8 cellular contexts compared by ENCODE assay signal in the genomic region with DNA sequence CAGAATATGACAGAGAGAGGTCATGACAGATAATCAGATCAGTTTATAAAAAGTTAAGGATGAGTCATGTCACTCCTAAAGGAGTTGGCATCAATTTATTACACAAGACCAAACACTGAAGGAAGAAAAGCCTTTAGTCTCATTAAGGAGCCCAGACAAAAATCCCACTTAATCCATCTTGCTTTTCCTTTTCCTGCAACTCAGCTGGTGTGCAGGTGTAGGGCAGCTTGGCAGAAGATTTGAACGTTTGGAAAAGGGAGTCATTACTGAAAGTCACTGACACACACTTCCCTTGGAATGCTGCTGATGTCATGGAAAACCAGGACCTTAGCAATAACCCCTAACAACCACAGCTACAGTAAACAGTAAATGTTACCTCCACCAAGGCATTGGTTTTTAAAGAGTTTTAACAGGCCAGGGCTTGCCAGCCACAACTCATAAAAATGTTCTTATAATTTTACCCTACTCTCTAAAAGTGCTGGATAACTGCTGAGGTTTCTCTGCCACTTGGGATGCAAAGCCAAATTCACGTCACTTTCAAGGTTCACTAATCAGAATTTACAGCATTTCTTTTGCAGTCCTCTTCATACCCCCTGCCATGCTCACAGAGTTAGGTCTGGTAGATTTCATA.
DNase-seq lines count a peak whose midpoint lies in the region; ATAC-seq and TF ChIP-seq lines count a peak whose summit lies in the region.

No MANE protein-coding gene starts in this region.

- H3K4me3 ChIP-seq in cardiac muscle cell (no peak overlapping the region), body of pancreas (no peak overlapping the region), tibial nerve (no peak overlapping the region)
- H3K4me3 ChIP-seq in effector memory CD4-positive, alpha-beta T cell (ENCODE audit: insufficient read depth, low read depth, low read length, poor library complexity, severe bottlenecking), result no peak overlapping the region

- DNase-seq in cardiac muscle cell (ENCODE audit: low read depth in 1 of 2, low spot score in 1 of 2), result peak; percentile 26 to 93
- DNase-seq in cardiac septum (ENCODE audit: low spot score), result no peak
- peak; percentile 44 to 79 (median 58) for DNase-seq in body of pancreas
- DNase-seq in kidney tubule cell (ENCODE audit: low spot score), result peak; percentile 100
- peak; percentile 32 to 75 for DNase-seq in tibial nerve (ENCODE audit: low spot score in 2 of 2)
- no peak for DNase-seq in effector memory CD4-positive, alpha-beta T cell

- intact Hi-C loops in cardiac septum (cut with DNase I), result loop anchor here (5.0 to 10.0 kb wide), 2 partner anchors 198 to 675 kb away; no protein-coding TSS in a partner anchor
- intact Hi-C loops in body of pancreas (cut with DNase I), result no loop called here

- H3K36me3 ChIP-seq in cardiac muscle cell, result no peaks in the 10 kb centered on the region
- H3K36me3 ChIP-seq in body of pancreas (replicated peaks in 1 of 2; ENCODE audit: insufficient read depth in 1 of 2, low read depth in 2 of 2), result no peaks in the 10 kb centered on the region
- no peaks in the 10 kb centered on the region for H3K36me3 ChIP-seq in tibial nerve
- no peaks in the 10 kb centered on the region for H3K36me3 ChIP-seq in effector memory CD4-positive, alpha-beta T cell (ENCODE audit: control insufficient read depth, insufficient read depth, low read length)

- peak; percentile 83 for ATAC-seq in body of pancreas
- ATAC-seq in HG02870 (IDR thresholded peaks at IDR 0.05; ENCODE audit: unreplicated experiment), result no peak
- ATAC-seq in HG02973 (IDR thresholded peaks at IDR 0.05; ENCODE audit: unreplicated experiment), result no peak

- H3K27ac ChIP-seq in cardiac muscle cell, result no peak overlapping the region
- peak overlapping the region; percentile 34 to 88 (median 70) for H3K27ac ChIP-seq in body of pancreas
- peak overlapping the region in 3 of 4 donors; percentile 15 to 73 (median 71) for H3K27ac ChIP-seq in tibial nerve
- no peak overlapping the region for H3K27ac ChIP-seq in effector memory CD4-positive, alpha-beta T cell (ENCODE audit: insufficient read depth, low read length, poor library complexity, severe bottlenecking)

- no peak for TF ChIP-seq CTCF in cardiac muscle cell (IDR thresholded peaks at IDR 0.05; ENCODE audit: low read depth, low read length)
- TF ChIP-seq CTCF in body of pancreas (IDR thresholded peaks at IDR 0.05), result no peak
- TF ChIP-seq CTCF in tibial nerve (IDR thresholded peaks at IDR 0.05), result no peak

- H3K4me1 ChIP-seq in cardiac muscle cell (ENCODE audit: low read depth) (peaks cover 20% of the 10 kb centered on the region), body of pancreas (peaks cover 75% of the 10 kb centered on the region), tibial nerve (peaks cover 0 to 79% (median 19%) of the 10 kb centered on the region in 4 donors)
- H3K4me1 ChIP-seq in effector memory CD4-positive, alpha-beta T cell (ENCODE audit: control insufficient read depth, insufficient read depth, low read length, poor library complexity, severe bottlenecking), result peaks cover 5% of the 10 kb centered on the region

- 4 to 6% methylated on average over 2 of the region's 2 CpGs for WGBS in body of pancreas, 2 donors
- 33 to 41% methylated on average over 2 of the region's 2 CpGs for WGBS in tibial nerve, 2 donors

- TF ChIP-seq POLR2A in body of pancreas (IDR thresholded peaks at IDR 0.05) (peak in 1 of 3 donors; percentile 19), tibial nerve (IDR thresholded peaks at IDR 0.05) (no peak)

- TF ChIP-seq EP300 in tibial nerve (IDR thresholded peaks at IDR 0.05), result peak in 1 of 2 donors; percentile 80

- H3K27me3 ChIP-seq in cardiac muscle cell (no peaks in the 10 kb centered on the region), body of pancreas (no peaks in the 10 kb centered on the region), tibial nerve (no peaks in the 10 kb centered on the region)
- no peaks in the 10 kb centered on the region for H3K27me3 ChIP-seq in effector memory CD4-positive, alpha-beta T cell (replicated peaks; ENCODE audit: control insufficient read depth, insufficient read depth, low read length, poor library complexity, severe bottlenecking)

- H3K9me3 ChIP-seq in cardiac muscle cell (ENCODE audit: low read depth) (no peaks in the 10 kb centered on the region), body of pancreas (no peaks in the 10 kb centered on the region), tibial nerve (no peaks in the 10 kb centered on the region)
- H3K9me3 ChIP-seq in effector memory CD4-positive, alpha-beta T cell (ENCODE audit: control insufficient read depth, low read length), result no peaks in the 10 kb centered on the region

Comparison
In these comparisons a context has a peak if more than half of its experiments do, and no peak if none do; other contexts are left out.
1. DNase-seq: peak in cardiac muscle cell (2 of 2), body of pancreas (4 of 4), kidney tubule cell (single experiment) and tibial nerve (2 of 2); none in cardiac septum (single experiment) and effector memory CD4-positive, alpha-beta T cell (0 of 3).
2. H3K27ac ChIP-seq: peak in body of pancreas (4 of 4) and tibial nerve (3 of 4); none in cardiac muscle cell (single experiment) and effector memory CD4-positive, alpha-beta T cell (single experiment).